In genomic region chr9:137691648-137692357, GRCh38 we compare ENCODE assay signal across 14 cellular contexts.
DNase-seq lines count a peak whose midpoint lies in the region; ATAC-seq and TF ChIP-seq lines count a peak whose summit lies in the region.
"Had no signal": no experiment of that assay in that cellular context is flagged by ENCODE, and none has a peak within 500 bp of the region (broad histone marks: within the 10 kb centered on the region; RNA-seq: fewer than 3 reads in every experiment).

No MANE protein-coding gene starts in this region.

- no peaks in the 10 kb centered on the region for H3K9me3 Mint-ChIP-seq in natural killer cell
- H3K9me3 Mint-ChIP-seq in natural killer cell treated with Interleukin-12 subunit alpha and Interleukin-12 subunit beta and Interleukin-15 and Interleukin-18, amount 100 ng/mL, for 72 hours: no peaks in the 10 kb centered on the region
- peaks cover 2% of the 10 kb centered on the region for H3K9me3 Mint-ChIP-seq in glutamatergic neuron (ENCODE audit: unreplicated experiment)
- H3K9me3 Mint-ChIP-seq: activated CD4-positive, alpha-beta memory T cell treated with anti-CD3 and anti-CD28 coated beads for 36 hours; activated naive CD8-positive, alpha-beta T cell treated with anti-CD3 and anti-CD28 coated beads, Interleukin-2, amount 10 ng/mL, durations not matched to agents 7 days and 5 days had no signal

- H3K36me3 ChIP-seq in upper lobe of left lung: no peaks in the 10 kb centered on the region
- H3K36me3 ChIP-seq: gastrocnemius medialis had no signal

- H3K36me3 Mint-ChIP-seq in natural killer cell (no peaks in the 10 kb centered on the region), glutamatergic neuron (ENCODE audit: unreplicated experiment) (no peaks in the 10 kb centered on the region)
- no peaks in the 10 kb centered on the region for H3K36me3 Mint-ChIP-seq in natural killer cell treated with Interleukin-12 subunit alpha and Interleukin-12 subunit beta and Interleukin-15 and Interleukin-18, amount 100 ng/mL, for 72 hours
- H3K36me3 Mint-ChIP-seq: activated CD4-positive, alpha-beta memory T cell treated with anti-CD3 and anti-CD28 coated beads for 36 hours had no signal

- H3K27ac Mint-ChIP-seq in natural killer cell: peak overlapping the region; percentile 57 to 83
- peak overlapping the region in 1 of 2 donors; percentile 30 for H3K27ac Mint-ChIP-seq in natural killer cell treated with Interleukin-12 subunit alpha and Interleukin-12 subunit beta and Interleukin-15 and Interleukin-18, amount 100 ng/mL, for 72 hours
- H3K27ac Mint-ChIP-seq in glutamatergic neuron (ENCODE audit: unreplicated experiment): no peak overlapping the region
- H3K27ac Mint-ChIP-seq: activated CD4-positive, alpha-beta memory T cell treated with anti-CD3 and anti-CD28 coated beads for 36 hours had no signal

- no peak for TF ChIP-seq POLR2A in upper lobe of left lung (IDR thresholded peaks at IDR 0.05)

- 40 to 51% methylated on average over 12 of the region's 12 CpGs for WGBS in upper lobe of left lung, 2 donors

- H3K27ac ChIP-seq in upper lobe of left lung: peak overlapping the region in 2 of 4 donors; percentile 31 to 33
- H3K27ac ChIP-seq: gastrocnemius medialis had no signal

- H3K27me3 ChIP-seq in upper lobe of left lung: no peaks in the 10 kb centered on the region
- H3K27me3 ChIP-seq: gastrocnemius medialis had no signal

- no peak for DNase-seq in natural killer cell
- no peak for DNase-seq in natural killer cell treated with Interleukin-12 subunit alpha and Interleukin-12 subunit beta and Interleukin-15 and Interleukin-18, amount 100 ng/mL, for 72 hours (ENCODE audit: low spot score)
- DNase-seq in SKM-1 treated with dmso at 0.1 percent for 144 hours (lab: John Stamatoyannopoulos, UW; ENCODE audit: unreplicated experiment): peak; percentile 59
- no peak for DNase-seq in left cardiac atrium
- DNase-seq in upper lobe of left lung: peak in 1 of 2 donors; percentile 77
- DNase-seq in HK-2 (ENCODE audit: unreplicated experiment): no peak
- no peak for DNase-seq in glutamatergic neuron
- no peak for DNase-seq in D341Med (ENCODE audit: low spot score)
- DNase-seq: activated CD4-positive, alpha-beta memory T cell treated with anti-CD3 and anti-CD28 coated beads for 36 hours; activated naive CD8-positive, alpha-beta T cell treated with anti-CD3 and anti-CD28 coated beads, Interleukin-2, amount 10 ng/mL, durations not matched to agents 7 days and 5 days; cortex of kidney; gastrocnemius medialis; NCI-H1436 treated with DMSO at 0.1 percent for 48 hours; stimulated activated CD8-positive, alpha-beta memory T cell treated with anti-CD3 and anti-CD28 coated beads, Interleukin-4, amount 100 ng/mL, for 48 hours had no signal

- intact Hi-C loops in natural killer cell (cut with micrococcal nuclease): no loop called here
- intact Hi-C loops in left cardiac atrium (cut with DNase I): no loop called here

- TF ChIP-seq CTCF in natural killer cell (IDR thresholded peaks at IDR 0.05): no peak
- TF ChIP-seq CTCF in upper lobe of left lung (IDR thresholded peaks at IDR 0.05): no peak
- TF ChIP-seq CTCF in glutamatergic neuron (IDR thresholded peaks at IDR 0.05; ENCODE audit: partially characterized antibody, unreplicated experiment): no peak

- no peak for TF ChIP-seq EP300 in upper lobe of left lung (IDR thresholded peaks at IDR 0.05)

- H3K4me1 ChIP-seq in upper lobe of left lung: peaks cover 48 to 66% (median 50%) of the 10 kb centered on the region in 4 donors

- H3K27me3 Mint-ChIP-seq in natural killer cell (ENCODE audit: low read depth in 2 of 2): no peaks in the 10 kb centered on the region
- no peaks in the 10 kb centered on the region for H3K27me3 Mint-ChIP-seq in natural killer cell treated with Interleukin-12 subunit alpha and Interleukin-12 subunit beta and Interleukin-15 and Interleukin-18, amount 100 ng/mL, for 72 hours
- no peaks in the 10 kb centered on the region for H3K27me3 Mint-ChIP-seq in glutamatergic neuron (ENCODE audit: unreplicated experiment)
- H3K27me3 Mint-ChIP-seq: activated CD4-positive, alpha-beta memory T cell treated with anti-CD3 and anti-CD28 coated beads for 36 hours; activated naive CD8-positive, alpha-beta T cell treated with anti-CD3 and anti-CD28 coated beads, Interleukin-2, amount 10 ng/mL, durations not matched to agents 7 days and 5 days had no signal

- H3K4me3 Mint-ChIP-seq in natural killer cell: peak overlapping the region; percentile 21
- H3K4me3 Mint-ChIP-seq in natural killer cell treated with Interleukin-12 subunit alpha and Interleukin-12 subunit beta and Interleukin-15 and Interleukin-18, amount 100 ng/mL, for 72 hours: no peak overlapping the region
- no peak overlapping the region for H3K4me3 Mint-ChIP-seq in glutamatergic neuron (ENCODE audit: unreplicated experiment)
- H3K4me3 Mint-ChIP-seq: activated CD4-positive, alpha-beta memory T cell treated with anti-CD3 and anti-CD28 coated beads for 36 hours; activated naive CD8-positive, alpha-beta T cell treated with anti-CD3 and anti-CD28 coated beads, Interleukin-2, amount 10 ng/mL, durations not matched to agents 7 days and 5 days had no signal

- H3K4me3 ChIP-seq in upper lobe of left lung: no peak overlapping the region
- H3K4me3 ChIP-seq: gastrocnemius medialis had no signal

- peak in 2 of 3 donors; percentile 26 to 46 for ATAC-seq in natural killer cell
- ATAC-seq in natural killer cell treated with Interleukin-12 subunit alpha and Interleukin-12 subunit beta and Interleukin-15 and Interleukin-18, amount 100 ng/mL, for 72 hours: no peak
- peak; percentile 41 to 55 for ATAC-seq in left cardiac atrium
- ATAC-seq in upper lobe of left lung (ENCODE audit: low FRiP score in 2 of 2): peak; percentile 45 to 61
- ATAC-seq: gastrocnemius medialis had no signal

- H3K4me1 Mint-ChIP-seq in natural killer cell (peaks cover 77 to 81% of the 10 kb centered on the region in 2 donors), glutamatergic neuron (ENCODE audit: low read depth, unreplicated experiment) (peaks cover 20% of the 10 kb centered on the region)
- H3K4me1 Mint-ChIP-seq in natural killer cell treated with Interleukin-12 subunit alpha and Interleukin-12 subunit beta and Interleukin-15 and Interleukin-18, amount 100 ng/mL, for 72 hours (ENCODE audit: low read depth in 2 of 2): peaks cover 61 to 64% of the 10 kb centered on the region in 2 donors

- H3K9me3 ChIP-seq in upper lobe of left lung: no peaks in the 10 kb centered on the region
- H3K9me3 ChIP-seq: gastrocnemius medialis had no signal

Comparison
In these comparisons a context has a peak if more than half of its experiments do, and no peak if none do; other contexts are left out.
1. ATAC-seq: peak in natural killer cell (2 of 3), left cardiac atrium (2 of 2) and upper lobe of left lung (2 of 2); none in natural killer cell treated with Interleukin-12 subunit alpha and Interleukin-12 subunit beta and Interleukin-15 and Interleukin-18, amount 100 ng/mL, for 72 hours (0 of 2).